ENCODE assay signal across 13 cellular contexts in the genomic region with DNA sequence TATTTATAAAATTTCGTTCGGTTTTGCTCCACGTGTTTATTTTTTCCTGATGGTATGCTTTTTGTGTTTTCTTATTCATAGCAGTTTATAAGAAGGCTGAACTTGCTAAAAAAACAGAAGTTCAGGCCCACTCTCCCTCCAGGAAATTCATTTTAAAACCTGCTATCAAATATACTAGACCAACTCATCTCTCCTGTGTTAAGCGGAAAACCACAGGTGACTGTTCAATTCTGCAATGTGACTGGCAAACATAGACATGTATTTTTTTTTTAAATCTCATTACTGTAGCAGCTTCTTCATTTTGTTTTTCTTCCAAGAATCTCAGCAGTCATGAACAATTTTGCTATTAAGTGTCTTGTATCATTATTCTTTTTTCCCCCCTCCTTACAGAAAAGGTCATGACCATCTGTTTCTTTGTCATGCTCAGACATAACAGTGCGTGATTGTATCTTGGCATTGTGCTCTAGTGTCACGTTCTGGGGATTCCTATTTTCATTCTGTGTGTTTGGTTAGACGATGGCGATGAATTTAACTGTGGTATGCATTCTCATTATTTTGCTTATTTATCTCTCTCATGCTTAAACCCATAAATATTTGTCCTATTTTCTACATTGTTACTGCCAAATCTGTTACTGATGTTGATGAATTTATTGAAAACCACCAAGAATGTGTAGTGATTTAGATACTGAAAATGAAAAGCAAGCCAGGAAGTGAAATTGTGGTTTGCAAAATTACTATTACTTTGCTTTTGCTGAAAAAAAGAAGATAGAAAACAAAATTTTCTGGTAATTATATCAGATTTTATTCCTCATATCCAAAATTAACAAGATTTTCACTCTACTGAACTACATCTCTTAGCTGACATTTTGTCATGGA.
A peak's percentile ranks its signal among the peaks of the same experiment; 100 is the strongest.
DNase-seq lines count a peak whose midpoint lies in the region; ATAC-seq and FAIRE-seq lines count a peak whose summit lies in the region.
"Had no signal": no experiment of that assay in that cellular context is flagged by ENCODE, and none has a peak within 500 bp of the region (broad histone marks: within the 10 kb centered on the region; RNA-seq: fewer than 3 reads in every experiment).

No MANE protein-coding gene starts in this region.

- FAIRE-seq in urothelium cell line (lab: Jason Lieb, UNC), result no peak
- FAIRE-seq: small intestine had no signal

- H3K4me1 Mint-ChIP-seq in IgD-negative memory B cell, result peaks cover 9 to 25% (median 24%) of the 10 kb centered on the region in 3 donors

- peaks cover 4% of the 10 kb centered on the region for H3K36me3 Mint-ChIP-seq in IgD-negative memory B cell

- peak overlapping the region in 3 of 4 donors; percentile 4 to 33 (median 27) for H3K4me3 Mint-ChIP-seq in IgD-negative memory B cell
- H3K4me3 Mint-ChIP-seq: activated CD8-positive, alpha-beta T cell treated with anti-CD3 and anti-CD28 coated beads for 36 hours had no signal

- no peaks in the 10 kb centered on the region for H3K9me3 Mint-ChIP-seq in IgD-negative memory B cell
- H3K9me3 Mint-ChIP-seq: activated CD8-positive, alpha-beta T cell treated with anti-CD3 and anti-CD28 coated beads for 36 hours had no signal

- DNase-seq in EL, result peak; percentile 4
- no peak for DNase-seq in G401 (ENCODE audit: low spot score)
- DNase-seq in KBM-7, result no peak
- DNase-seq in urothelium cell line (ENCODE audit: low spot score), result no peak
- DNase-seq: activated CD8-positive, alpha-beta T cell treated with anti-CD3 and anti-CD28 coated beads for 36 hours; BE2C; RPMI8226; small intestine; stimulated activated naive CD4-positive, alpha-beta T cell had no signal

- in situ Hi-C loops in G401 (cut with HindIII; ENCODE audit: low sequenced_read_pairs), result no loop called here
- in situ Hi-C loops in KBM-7 (cut with MboI; ENCODE audit: low pct_unique_long_range_greater_than_20kb, low sequenced_read_pairs), result no loop called here

- peak overlapping the region in 1 of 3 donors; percentile 1 for H3K27ac Mint-ChIP-seq in IgD-negative memory B cell
- H3K27ac Mint-ChIP-seq: activated CD8-positive, alpha-beta T cell treated with anti-CD3 and anti-CD28 coated beads for 36 hours had no signal

- peaks cover 2% of the 10 kb centered on the region for H3K27me3 Mint-ChIP-seq in IgD-negative memory B cell
- H3K27me3 Mint-ChIP-seq: activated CD8-positive, alpha-beta T cell treated with anti-CD3 and anti-CD28 coated beads for 36 hours had no signal

- ATAC-seq in GM19324 (IDR thresholded peaks at IDR 0.05; ENCODE audit: low FRiP score, unreplicated experiment) (peak; percentile 63), HG02852 (IDR thresholded peaks at IDR 0.05; ENCODE audit: unreplicated experiment) (peak; percentile 63), esophagus mucosa (no peak)
- ATAC-seq: activated CD8-positive, alpha-beta T cell treated with anti-CD3 and anti-CD28 coated beads for 36 hours had no signal
